9 cellular contexts compared by ENCODE assay signal in genomic region chr10:12708921-12709320, GRCh38.
DNase-seq lines count a peak whose midpoint lies in the region; ATAC-seq lines count a peak whose summit lies in the region.
"Had no signal": no experiment of that assay in that cellular context is flagged by ENCODE, and none has a peak within 500 bp of the region (broad histone marks: within the 10 kb centered on the region; RNA-seq: fewer than 3 reads in every experiment).

No MANE protein-coding gene starts in this region.

- intact Hi-C loops in posterior cingulate gyrus (cut with DNase I): no loop called here

- no peak overlapping the region for H3K4me3 ChIP-seq in SJSA1

- DNase-seq in ELR (ENCODE audit: low read depth): peak; percentile 72
- peak; percentile 28 to 55 for DNase-seq in SJSA1 (ENCODE audit: low read depth in 1 of 2, low spot score in 2 of 2)
- peak; percentile 50 for DNase-seq in dermis blood vessel endothelial cell
- DNase-seq in posterior cingulate gyrus: peak in 7 of 10 donors; percentile 37 to 93 (median 65)
- DNase-seq in left lobe of liver (ENCODE audit: low spot score): no peak
- DNase-seq: effector CD8-positive, alpha-beta T cell had no signal

- peaks cover 67% of the 10 kb centered on the region for H3K4me1 ChIP-seq in SJSA1 (replicated peaks)

- no peaks in the 10 kb centered on the region for H3K9me3 ChIP-seq in SJSA1 (replicated peaks)

- H3K27me3 ChIP-seq in SJSA1 (replicated peaks): no peaks in the 10 kb centered on the region

- ATAC-seq in GM18907 (IDR thresholded peaks at IDR 0.05; ENCODE audit: unreplicated experiment) (no peak), left lobe of liver (no peak), HG02588 (IDR thresholded peaks at IDR 0.05; ENCODE audit: unreplicated experiment) (no peak), GM21381 (IDR thresholded peaks at IDR 0.05; ENCODE audit: unreplicated experiment) (no peak)

- H3K27ac ChIP-seq in SJSA1: no peak overlapping the region

- no peaks in the 10 kb centered on the region for H3K36me3 ChIP-seq in SJSA1
